8 cellular contexts compared by ENCODE assay signal in genomic region chr1:225428879-225429455, GRCh38. TPM values are rescaled to one million over a fixed set of nuclear protein-coding genes. Genes with fewer than 3 reads are reported as not detected.
DNase-seq lines count a peak whose midpoint lies in the region; ATAC-seq, FAIRE-seq and TF ChIP-seq lines count a peak whose summit lies in the region.

No MANE protein-coding gene starts in this region.

- DNase-seq in GM13977 (ENCODE audit: low spot score) (peak; percentile 27), KBM-7 (peak; percentile 90), astrocyte of the cerebellum (ENCODE audit: low read depth) (no peak), lower leg skin (ENCODE audit: low spot score in 2 of 2) (no peak), D721Med (ENCODE audit: insufficient read length, low spot score) (no peak)
- DNase-seq in effector CD8-positive, alpha-beta T cell (lab: John Stamatoyannopoulos, UW): no peak

- ATAC-seq in HG02610 (IDR thresholded peaks at IDR 0.05; ENCODE audit: unreplicated experiment): no peak

- intact Hi-C loops in lower leg skin (cut with DNase I; ENCODE audit: low total_unique reads): no loop called here

- peak overlapping the region; percentile 88 for H3K4me3 ChIP-seq in astrocyte of the cerebellum (ENCODE audit: low read depth, low read length)
- H3K4me3 ChIP-seq in mesodermal cell (ENCODE audit: extremely low read depth, insufficient read depth, low read length, poor library complexity, severe bottlenecking): peak overlapping the region; percentile 82
- H3K4me3 ChIP-seq in lower leg skin (ENCODE audit: low read depth, poor library complexity, severe bottlenecking): no peak overlapping the region

- no peak for TF ChIP-seq CTCF in GM13977 (IDR thresholded peaks at IDR 0.05; ENCODE audit: extremely low read depth, insufficient read depth, missing control alignments)
- TF ChIP-seq CTCF in astrocyte of the cerebellum (IDR thresholded peaks at IDR 0.05; ENCODE audit: low read depth, low read length, missing control alignments): no peak
- TF ChIP-seq CTCF in lower leg skin (IDR thresholded peaks at IDR 0.05): no peak
- no peak for TF ChIP-seq CTCF in D721Med (IDR thresholded peaks at IDR 0.05; ENCODE audit: insufficient read depth, missing control alignments)

- 6 to 42% methylated on average over 2 to 3 of the region's 7 CpGs for WGBS in mesodermal cell (ENCODE audit: insufficient coverage in 2 of 2), 2 experiments
- WGBS in lower leg skin, 2 donors: 9 to 11% methylated on average over 7 of the region's 7 CpGs

- no peaks in the 10 kb centered on the region for H3K9me3 ChIP-seq in mesodermal cell (ENCODE audit: control insufficient read depth, low read length)

- H3K4me1 ChIP-seq in mesodermal cell (ENCODE audit: control insufficient read depth, insufficient read depth, low read length, poor library complexity, severe bottlenecking): peaks cover 21% of the 10 kb centered on the region

- in situ Hi-C loops in GM13977 (cut with MboI; ENCODE audit: low pct_unique_long_range_greater_than_20kb, low sequenced_read_pairs, unreplicated experiment) (no loop called here), KBM-7 (cut with MboI; ENCODE audit: low pct_unique_long_range_greater_than_20kb, low sequenced_read_pairs) (no loop called here), astrocyte of the cerebellum (cut with HindIII; ENCODE audit: low sequenced_read_pairs) (no loop called here)

- H3K36me3 ChIP-seq in mesodermal cell (ENCODE audit: control insufficient read depth, insufficient read depth, low read length): no peaks in the 10 kb centered on the region

- TF ChIP-seq POLR2A in lower leg skin (IDR thresholded peaks at IDR 0.05): no peak

- peak overlapping the region; percentile 91 for H3K27ac ChIP-seq in mesodermal cell (ENCODE audit: low read depth, low read length, severe bottlenecking)

- FAIRE-seq in D721Med (lab: Jason Lieb, UNC): no peak

RNA-seq across cellular contexts. Expression of gene LBR, which starts 1.1 kb away (rescaled TPM):
- 57.1 TPM for polyA plus RNA-seq in mesodermal cell (2013, experiment 1 of 2)
- 69.2 TPM for polyA plus RNA-seq in mesodermal cell (2013, experiment 2 of 2)
- 10 to 100 TPM; 16.4 to 47.7 (median 22.5) TPM for total RNA-seq in lower leg skin

Comparison
In these comparisons a context has a peak if more than half of its experiments do, and no peak if none do; other contexts are left out.
1. DNase-seq: peak in GM13977 (single experiment) and KBM-7 (single experiment); none in astrocyte of the cerebellum (single experiment), effector CD8-positive, alpha-beta T cell (single experiment), lower leg skin (0 of 2) and D721Med (single experiment).